ENCODE assay signal across 8 cellular contexts in genomic region chr4:82890913-82891727, GRCh38. TPM values are rescaled to one million over a fixed set of nuclear protein-coding genes. Genes with fewer than 3 reads are reported as not detected.
A peak's percentile ranks its signal among the peaks of the same experiment; 100 is the strongest.
DNase-seq lines count a peak whose midpoint lies in the region; ATAC-seq lines count a peak whose summit lies in the region.

TSS of gene SEC31A (minus strand) at chr4:82891153. CDS start at chr4:82881936, 9,217 bp downstream.

- H3K9me3 Mint-ChIP-seq in CD8-positive, alpha-beta memory T cell = no peaks in the 10 kb centered on the region

- POLR2A ChIA-PET in CD8-positive, alpha-beta memory T cell (lab: Charles Lee) = interaction anchor here (0.6 to 1.5 kb wide), 3 partner anchors 9 to 394 kb away, joined by 3 to 4 read pairs (median 4); partner anchors contain the start of genes COPS4, COQ2 and THAP9

- no peaks in the 10 kb centered on the region for H3K27me3 Mint-ChIP-seq in CD8-positive, alpha-beta memory T cell

- peak within 1 kb of the TSS; percentile 97 for H3K27ac ChIP-seq in CD8-positive, alpha-beta memory T cell (ENCODE audit: low read depth, low read length)

- peaks cover 6 to 42% (median 9%) of the 10 kb centered on the region in 3 donors for H3K36me3 Mint-ChIP-seq in CD8-positive, alpha-beta memory T cell

- ATAC-seq in GM19468 (IDR thresholded peaks at IDR 0.05; ENCODE audit: extremely low read depth, unreplicated experiment) = peak; percentile 77

- CTCF ChIA-PET in CD8-positive, alpha-beta memory T cell (lab: Charles Lee) = interaction anchor here (1.3 kb wide), 1 partner anchor 9 kb away, joined by 4 read pairs; the partner anchor contains the start of gene THAP9

- H3K9me3 ChIP-seq in CD8-positive, alpha-beta memory T cell (ENCODE audit: low read length) = no peaks in the 10 kb centered on the region

- DNase-seq in CD8-positive, alpha-beta memory T cell = peak; percentile 95 to 98 (median 96)
- peak; percentile 73 for DNase-seq in HS-5 (ENCODE audit: low read depth)
- peak; percentile 87 for DNase-seq in NK-92 (lab: John Stamatoyannopoulos, UW; ENCODE audit: unreplicated experiment)
- DNase-seq in activated CD8-positive, alpha-beta memory T cell treated with anti-CD3 and anti-CD28 coated beads for 24 hours = peak; percentile 97
- DNase-seq in effector CD8-positive, alpha-beta T cell (lab: John Stamatoyannopoulos, UW) = peak; percentile 91
- DNase-seq in lung microvascular endothelial cell (ENCODE audit: low read depth in 2 of 2) = peak; percentile 97 to 98
- DNase-seq in stimulated activated CD4-positive, alpha-beta T cell treated with anti-CD3 and anti-CD28 coated beads, TNF-alpha, amount 100 ng/mL, for 48 hours (ENCODE audit: low read depth in 3 of 3) = peak; percentile 94 to 99 (median 94)

- peak within 1 kb of the TSS; percentile 67 for H3K4me3 ChIP-seq in CD8-positive, alpha-beta memory T cell (ENCODE audit: low read length)

- H3K27me3 ChIP-seq in CD8-positive, alpha-beta memory T cell (ENCODE audit: insufficient read depth, low read length, poor library complexity, severe bottlenecking) = no peaks in the 10 kb centered on the region

- H3K36me3 ChIP-seq in CD8-positive, alpha-beta memory T cell (ENCODE audit: insufficient read depth, low read length) = peaks cover 3% of the 10 kb centered on the region

- peak within 1 kb of the TSS; percentile 91 to 96 (median 95) for H3K4me3 Mint-ChIP-seq in CD8-positive, alpha-beta memory T cell

- peaks cover 34 to 57% (median 51%) of the 10 kb centered on the region in 3 donors for H3K4me1 Mint-ChIP-seq in CD8-positive, alpha-beta memory T cell

- peak within 1 kb of the TSS; percentile 98 to 99 (median 98) for H3K27ac Mint-ChIP-seq in CD8-positive, alpha-beta memory T cell

- H3K4me1 ChIP-seq in CD8-positive, alpha-beta memory T cell (ENCODE audit: insufficient read depth, low read length) = peaks cover 34% of the 10 kb centered on the region

RNA-seq across cellular contexts. Expression of gene SEC31A, which starts in this region (rescaled TPM):
- total RNA-seq in CD8-positive, alpha-beta memory T cell = 100 to 1,000 TPM in 1 of 2 experiments, 10 to 100 TPM in 1; 87.3 to 100 TPM
- 129 TPM for polyA plus RNA-seq in CD8-positive, alpha-beta memory T cell
- 149 and 166 TPM in 2 replicates for total RNA-seq in lung microvascular endothelial cell

Comparison
In these comparisons a context has a peak if more than half of its experiments do, and no peak if none do; other contexts are left out.
1. Peak in every context shown above with its lines: DNase-seq, ATAC-seq, H3K4me3 ChIP-seq and H3K27ac ChIP-seq.